ENCODE assay signal across 7 cellular contexts in the genomic region with DNA sequence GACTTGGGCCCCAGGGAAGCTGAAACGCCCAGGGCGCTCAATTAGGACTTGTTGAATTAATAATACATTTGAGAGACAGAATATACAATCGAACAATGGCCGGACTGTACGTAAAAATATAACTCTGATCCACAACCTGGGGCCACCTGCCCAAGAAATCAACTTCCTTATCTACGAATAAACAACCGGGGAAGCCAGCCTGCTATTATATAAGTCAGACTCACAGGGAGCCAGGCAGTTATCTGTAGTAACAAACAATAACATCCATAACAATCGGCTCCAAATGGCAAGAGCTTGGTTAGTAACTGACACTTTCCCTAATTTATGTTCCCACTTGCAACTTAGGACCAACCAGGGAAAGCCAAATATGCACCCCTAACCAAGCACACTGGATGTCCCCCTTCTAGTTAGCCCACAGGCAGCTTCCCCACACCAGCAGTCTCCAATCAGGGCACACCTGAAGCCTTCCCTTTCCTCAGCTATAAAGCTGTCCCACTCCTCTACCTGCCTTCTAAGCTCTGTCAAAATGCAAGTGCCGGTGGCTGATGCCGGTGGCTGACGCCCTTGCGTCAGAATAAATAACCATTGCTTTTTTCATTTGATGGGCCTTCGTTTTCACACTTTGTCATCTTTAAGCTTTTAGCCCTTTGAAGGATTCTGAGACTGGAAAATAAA.
A peak's percentile ranks its signal among the peaks of the same experiment; 100 is the strongest.
DNase-seq lines count a peak whose midpoint lies in the region; ATAC-seq and TF ChIP-seq lines count a peak whose summit lies in the region.
"Not testable (repeated sequence)": the region's sequence is repeated elsewhere in the genome, so short reads cannot be mapped to it uniquely, and the experiment has no call there.

No MANE protein-coding gene starts in this region.

- not testable (repeated sequence) for H3F3A ChIP-seq in GM23338 (replicated peaks; ENCODE audit: low read depth); neural progenitor cell (ENCODE audit: low read depth)

- POLR2A ChIA-PET in CD4-positive, alpha-beta T cell (lab: Charles Lee); WTC11 (lab: Charles Lee): not testable (repeated sequence)

- not testable (repeated sequence) for H3K9ac ChIP-seq in OCI-LY3 (ENCODE audit: low read length); neural progenitor cell

- not testable (repeated sequence) for H3K9me2 ChIP-seq in GM23338 (ENCODE audit: insufficient read depth)

- not testable (repeated sequence) for H3K4me1 ChIP-seq in GM23338 (ENCODE audit: insufficient read depth); OCI-LY3 (ENCODE audit: low read length); neural progenitor cell

- peak overlapping the region; percentile 73; the same call in 1 of the 2 replicates for H3K4me2 ChIP-seq in GM23338
- not testable (repeated sequence) for H3K4me2 ChIP-seq in OCI-LY3 (ENCODE audit: low read length)
- peak overlapping the region; percentile 62 for H3K4me2 ChIP-seq in neural progenitor cell

- not testable (repeated sequence) for H3K27ac Mint-ChIP-seq in CD4-positive, alpha-beta T cell; GM23338; WTC11; activated naive CD4-positive, alpha-beta T cell treated with anti-CD3 and anti-CD28 coated beads for 36 hours; neural progenitor cell

- ATAC-seq in CD4-positive, alpha-beta T cell (ENCODE audit: poor library complexity) = peak; percentile 59
- peak; percentile 38 for ATAC-seq in GM23338
- ATAC-seq in WTC11 = peak; percentile 52

- H2AFZ ChIP-seq in GM23338; OCI-LY3 (ENCODE audit: low read depth, low read length); neural progenitor cell (replicated peaks): not testable (repeated sequence)

- H3K4me1 Mint-ChIP-seq in CD4-positive, alpha-beta T cell (ENCODE audit: low read depth); activated naive CD4-positive, alpha-beta T cell treated with anti-CD3 and anti-CD28 coated beads for 36 hours (ENCODE audit: low read depth); neural progenitor cell: not testable (repeated sequence)
- peaks cover 15% of the 10 kb centered on the region for H3K4me1 Mint-ChIP-seq in GM23338
- H3K4me1 Mint-ChIP-seq in WTC11 = peaks cover 21% of the 10 kb centered on the region

- TF ChIP-seq CTCF in CD4-positive, alpha-beta T cell (IDR thresholded peaks at IDR 0.05); GM23338 (conservative IDR thresholded peaks at IDR 0.05; ENCODE audit: low read depth in 2 of 2); OCI-LY3 (IDR thresholded peaks at IDR 0.05; ENCODE audit: low read depth, low read length); WTC11 (IDR thresholded peaks at IDR 0.05); neural progenitor cell (IDR thresholded peaks at IDR 0.05): not testable (repeated sequence)

- H3K79me2 ChIP-seq in GM23338 (replicated peaks; ENCODE audit: insufficient read depth); OCI-LY3 (ENCODE audit: low read length); neural progenitor cell (ENCODE audit: low read depth): not testable (repeated sequence)

- not testable (repeated sequence) for H3K36me3 ChIP-seq in GM23338 (ENCODE audit: insufficient read depth); OCI-LY3 (replicated peaks; ENCODE audit: low read depth, low read length); neural progenitor cell

- H4K20me1 ChIP-seq in GM23338 (replicated peaks; ENCODE audit: insufficient read depth); OCI-LY3 (ENCODE audit: insufficient read depth, low read length); neural progenitor cell (ENCODE audit: low read depth): not testable (repeated sequence)

- peak overlapping the region; percentile 55 for H3K4me3 ChIP-seq in GM23338
- H3K4me3 ChIP-seq in OCI-LY3 (ENCODE audit: low read length) = peak overlapping the region; percentile 60; the same call in 1 of the 2 replicates
- H3K4me3 ChIP-seq in iPS-18c (ENCODE audit: insufficient read depth, low read depth, low read length) = peak overlapping the region; percentile 11; the same call in 1 of the 2 replicates
- not testable (repeated sequence) for H3K4me3 ChIP-seq in neural progenitor cell

- H3K27ac ChIP-seq in CD4-positive, alpha-beta T cell (ENCODE audit: low read depth, low read length); GM23338 (ENCODE audit: low read depth); OCI-LY3 (ENCODE audit: low read length); neural progenitor cell: not testable (repeated sequence)

- H3K27me3 Mint-ChIP-seq in CD4-positive, alpha-beta T cell = peaks cover 11% of the 10 kb centered on the region
- peaks cover 14% of the 10 kb centered on the region for H3K27me3 Mint-ChIP-seq in GM23338 (ENCODE audit: insufficient read depth, low read depth, poor library complexity)
- H3K27me3 Mint-ChIP-seq in WTC11 (ENCODE audit: low read depth) = peaks cover 27% of the 10 kb centered on the region
- not testable (repeated sequence) for H3K27me3 Mint-ChIP-seq in activated naive CD4-positive, alpha-beta T cell treated with anti-CD3 and anti-CD28 coated beads for 36 hours (ENCODE audit: low read depth)
- H3K27me3 Mint-ChIP-seq in neural progenitor cell (ENCODE audit: insufficient read depth, low read depth) = peaks cover 13% of the 10 kb centered on the region

- not testable (repeated sequence) for DNase-seq in CD4-positive, alpha-beta T cell; GM23338 (ENCODE audit: low spot score); WTC11 (ENCODE audit: low spot score); activated naive CD4-positive, alpha-beta T cell treated with anti-CD3 and anti-CD28 coated beads for 36 hours; neural progenitor cell (ENCODE audit: low spot score)

- CTCF ChIA-PET in CD4-positive, alpha-beta T cell (lab: Charles Lee); WTC11 (lab: Charles Lee); activated naive CD4-positive, alpha-beta T cell treated with anti-CD3 and anti-CD28 coated beads for 36 hours (lab: Charles Lee): not testable (repeated sequence)

- not testable (repeated sequence) for H3K4me3 Mint-ChIP-seq in CD4-positive, alpha-beta T cell; neural progenitor cell
- peak overlapping the region; percentile 62 for H3K4me3 Mint-ChIP-seq in GM23338
- H3K4me3 Mint-ChIP-seq in WTC11 = peak overlapping the region; percentile 59
- peak overlapping the region; percentile 12 for H3K4me3 Mint-ChIP-seq in activated naive CD4-positive, alpha-beta T cell treated with anti-CD3 and anti-CD28 coated beads for 36 hours

- not testable (repeated sequence) for H3K36me3 Mint-ChIP-seq in CD4-positive, alpha-beta T cell (ENCODE audit: low read depth); GM23338 (ENCODE audit: low read depth); WTC11; activated naive CD4-positive, alpha-beta T cell treated with anti-CD3 and anti-CD28 coated beads for 36 hours (ENCODE audit: low read depth); neural progenitor cell

- intact Hi-C loops in CD4-positive, alpha-beta T cell (cut with DNase I, micrococcal nuclease); activated naive CD4-positive, alpha-beta T cell treated with anti-CD3 and anti-CD28 coated beads for 36 hours (cut with micrococcal nuclease): not testable (repeated sequence)

- H3K9me3 Mint-ChIP-seq in CD4-positive, alpha-beta T cell; GM23338; WTC11; activated naive CD4-positive, alpha-beta T cell treated with anti-CD3 and anti-CD28 coated beads for 36 hours; neural progenitor cell: not testable (repeated sequence)

- not testable (repeated sequence) for H3K9me3 ChIP-seq in CD4-positive, alpha-beta T cell (ENCODE audit: control insufficient read depth, low read length); OCI-LY3 (ENCODE audit: insufficient read depth, low read length); iPS-18c (ENCODE audit: control insufficient read depth, insufficient read depth, low read length); neural progenitor cell (ENCODE audit: low read depth)

- H3K27me3 ChIP-seq in CD4-positive, alpha-beta T cell (ENCODE audit: control insufficient read depth, insufficient read depth, low read length); OCI-LY3 (ENCODE audit: low read depth, low read length): not testable (repeated sequence)
- H3K27me3 ChIP-seq in GM23338 (ENCODE audit: insufficient read depth) (peaks cover 41% of the 10 kb centered on the region), neural progenitor cell (peaks cover 57% of the 10 kb centered on the region)
